In genomic region chr14:81406863-81407262, GRCh38 we compare ENCODE assay signal across 17 cellular contexts. TPM values are rescaled to one million over a fixed set of nuclear protein-coding genes. Genes with fewer than 3 reads are reported as not detected.
DNase-seq lines count a peak whose midpoint lies in the region; ATAC-seq, FAIRE-seq and TF ChIP-seq lines count a peak whose summit lies in the region.
"Had no signal": no experiment of that assay in that cellular context is flagged by ENCODE, and none has a peak within 500 bp of the region (broad histone marks: within the 10 kb centered on the region; RNA-seq: fewer than 3 reads in every experiment).

No MANE protein-coding gene starts in this region.

- H3K4me3 Mint-ChIP-seq in stimulated activated naive CD8-positive, alpha-beta T cell treated with anti-CD3 and anti-CD28 coated beads, Interleukin-15, amount 100 ng/mL, for 72 hours: no peak overlapping the region
- H3K4me3 Mint-ChIP-seq: activated CD4-positive, alpha-beta memory T cell treated with anti-CD3 and anti-CD28 coated beads for 36 hours; B cell had no signal

- no peaks in the 10 kb centered on the region for H3K9me3 ChIP-seq in BE2C
- H3K9me3 ChIP-seq: suprapubic skin had no signal

- DNase-seq in BE2C: peak; percentile 30
- DNase-seq in NCI-H69 (lab: John Stamatoyannopoulos, UW): peak; percentile 84
- DNase-seq in bronchial epithelial cell (ENCODE audit: low read depth): peak; percentile 35
- DNase-seq in mucosa of gallbladder (ENCODE audit: low spot score): peak; percentile 26
- DNase-seq in stimulated activated naive CD8-positive, alpha-beta T cell treated with anti-CD3 and anti-CD28 coated beads, Interleukin-15, amount 100 ng/mL, for 72 hours: no peak
- no peak for DNase-seq in GM12891 (ENCODE audit: insufficient read length, low spot score)
- no peak for DNase-seq in GM10248 (ENCODE audit: extremely low spot score)
- DNase-seq: activated CD4-positive, alpha-beta memory T cell treated with anti-CD3 and anti-CD28 coated beads for 36 hours; activated naive CD4-positive, alpha-beta T cell treated with Interleukin-2 at 50 U/mL for 16 hours; cortex of kidney; HCEC 1CT; heart right ventricle had no signal

- POLR2A ChIA-PET in GM10248 (lab: Yijun Ruan, JAX): no interaction called here

- CTCF ChIA-PET in GM10248 (lab: Yijun Ruan, JAX): interaction anchor here (1.4 kb wide), 1 partner anchor 46 kb away, joined by 4 read pairs; no protein-coding TSS in a partner anchor

- no peaks in the 10 kb centered on the region for H3K27me3 ChIP-seq in BE2C
- no peaks in the 10 kb centered on the region for H3K27me3 ChIP-seq in bronchial epithelial cell (ENCODE audit: control insufficient read depth, insufficient read depth, low read length)
- H3K27me3 ChIP-seq: suprapubic skin had no signal

- H3K27ac Mint-ChIP-seq in stimulated activated naive CD8-positive, alpha-beta T cell treated with anti-CD3 and anti-CD28 coated beads, Interleukin-15, amount 100 ng/mL, for 72 hours: no peak overlapping the region
- H3K27ac Mint-ChIP-seq: activated CD4-positive, alpha-beta memory T cell treated with anti-CD3 and anti-CD28 coated beads for 36 hours; B cell; progenitor cell of endocrine pancreas had no signal

- TF ChIP-seq CTCF in BE2C (IDR thresholded peaks at IDR 0.05; ENCODE audit: low read depth, low read length) (no peak), bronchial epithelial cell (IDR thresholded peaks at IDR 0.05; ENCODE audit: insufficient read depth, low read length, severe bottlenecking) (no peak), GM10248 (IDR thresholded peaks at IDR 0.05; ENCODE audit: control extremely low read depth, extremely low read depth, low read depth, missing control alignments) (no peak)

- peaks cover under 1% of the 10 kb centered on the region for H3K4me1 Mint-ChIP-seq in stimulated activated naive CD8-positive, alpha-beta T cell treated with anti-CD3 and anti-CD28 coated beads, Interleukin-15, amount 100 ng/mL, for 72 hours
- H3K4me1 Mint-ChIP-seq: B cell had no signal

- H3K36me3 ChIP-seq in BE2C (peaks cover 4% of the 10 kb centered on the region), bronchial epithelial cell (ENCODE audit: control insufficient read depth, insufficient read depth, low read length) (no peaks in the 10 kb centered on the region)
- H3K36me3 ChIP-seq: heart right ventricle, suprapubic skin had no signal

- H3K4me3 ChIP-seq in BE2C (ENCODE audit: low read depth, low read length) (no peak overlapping the region), bronchial epithelial cell (ENCODE audit: low read depth, low read length) (no peak overlapping the region)
- H3K4me3 ChIP-seq: heart right ventricle, suprapubic skin had no signal

- no peak for TF ChIP-seq POLR2A in GM12891 (IDR thresholded peaks at IDR 0.05; ENCODE audit: low read depth, low read length)

- no peaks in the 10 kb centered on the region for H3K4me1 ChIP-seq in BE2C

- ATAC-seq in GM21515 (IDR thresholded peaks at IDR 0.05; ENCODE audit: unreplicated experiment): no peak
- no peak for ATAC-seq in stimulated activated naive CD8-positive, alpha-beta T cell treated with anti-CD3 and anti-CD28 coated beads, Interleukin-15, amount 100 ng/mL, for 72 hours
- ATAC-seq: SK-N-SH treated with all-trans-retinoic acid at 6 μM for 48 hours had no signal

- FAIRE-seq in bronchial epithelial cell (lab: Jason Lieb, UNC) (no peak), GM12891 (lab: Jason Lieb, UNC) (no peak)

- H3K9me3 Mint-ChIP-seq in stimulated activated naive CD8-positive, alpha-beta T cell treated with anti-CD3 and anti-CD28 coated beads, Interleukin-15, amount 100 ng/mL, for 72 hours: no peaks in the 10 kb centered on the region
- H3K9me3 Mint-ChIP-seq: activated CD4-positive, alpha-beta memory T cell treated with anti-CD3 and anti-CD28 coated beads for 36 hours had no signal

- H3K27me3 Mint-ChIP-seq in stimulated activated naive CD8-positive, alpha-beta T cell treated with anti-CD3 and anti-CD28 coated beads, Interleukin-15, amount 100 ng/mL, for 72 hours: peaks cover 47% of the 10 kb centered on the region
- H3K27me3 Mint-ChIP-seq: progenitor cell of endocrine pancreas had no signal

TF ChIP-seq in GM12891, 5 proteins besides CTCF, POLR2A, EP300 and RAD21:
- TF ChIP-seq SPI1 (IDR thresholded peaks at IDR 0.05; ENCODE audit: low read depth, low read length) (no peak), POLR2AphosphoS5 (IDR thresholded peaks at IDR 0.05; ENCODE audit: low read depth, low read length) (no peak), TAF1 (IDR thresholded peaks at IDR 0.05; ENCODE audit: low read depth, low read length) (no peak), PAX5 (IDR thresholded peaks at IDR 0.05; ENCODE audit: insufficient read depth, low read length, severe bottlenecking) (no peak), POU2F2 (IDR thresholded peaks at IDR 0.05; ENCODE audit: low read depth, low read length) (no peak)

RNA-seq across cellular contexts. Expression of gene STON2, which starts 6.7 kb away (rescaled TPM):
- 6.8 TPM for polyA plus RNA-seq in BE2C (2012; ENCODE audit: insufficient read depth, insufficient read length, low read depth)
- total RNA-seq in bronchial epithelial cell (47.4 and 65.5 TPM in 2 replicates), mucosa of gallbladder (41.3 TPM)
- polyA plus RNA-seq in GM12891 (2012; ENCODE audit: low read depth, missing spikeins): 0.04 TPM
- total RNA-seq: B cell had no signal

Comparison
In these comparisons a context has a peak if more than half of its experiments do, and no peak if none do; other contexts are left out.
1. DNase-seq: peak in BE2C (single experiment), NCI-H69 (single experiment), bronchial epithelial cell (single experiment) and mucosa of gallbladder (single experiment); none in stimulated activated naive CD8-positive, alpha-beta T cell treated with anti-CD3 and anti-CD28 coated beads, Interleukin-15, amount 100 ng/mL, for 72 hours (0 of 2), GM12891 (single experiment) and GM10248 (single experiment).